Comparison of ENCODE assay signal across 11 cellular contexts in genomic region chr13:50320297-50320862, GRCh38.
DNase-seq lines count a peak whose midpoint lies in the region; ATAC-seq and TF ChIP-seq lines count a peak whose summit lies in the region.
"Had no signal": no experiment of that assay in that cellular context is flagged by ENCODE, and none has a peak within 500 bp of the region (broad histone marks: within the 10 kb centered on the region; RNA-seq: fewer than 3 reads in every experiment).

No MANE protein-coding gene starts in this region.

- peak overlapping the region; percentile 43 to 51 for H3K4me3 Mint-ChIP-seq in effector memory CD8-positive, alpha-beta T cell
- no peak overlapping the region for H3K4me3 Mint-ChIP-seq in nephron
- H3K4me3 Mint-ChIP-seq: activated T-cell treated with anti-CD3 and anti-CD28 coated beads, Interleukin-2, amount 50 U/mL, for 4 hours; neural crest cell had no signal

- H3K27me3 Mint-ChIP-seq in effector memory CD8-positive, alpha-beta T cell, result no peaks in the 10 kb centered on the region
- no peaks in the 10 kb centered on the region for H3K27me3 Mint-ChIP-seq in nephron (ENCODE audit: low read depth)

- peak; percentile 5 for ATAC-seq in effector memory CD8-positive, alpha-beta T cell (replicated peaks)
- no peak for ATAC-seq in GM21717 (IDR thresholded peaks at IDR 0.05; ENCODE audit: unreplicated experiment)

- no peaks in the 10 kb centered on the region for H3K36me3 Mint-ChIP-seq in effector memory CD8-positive, alpha-beta T cell (ENCODE audit: insufficient read depth)
- peaks cover 3% of the 10 kb centered on the region for H3K36me3 Mint-ChIP-seq in nephron (ENCODE audit: low read depth)

- DNase-seq in DMS53 (lab: John Stamatoyannopoulos, UW) (peak; percentile 85), NCI-H69 (lab: John Stamatoyannopoulos, UW) (peak; percentile 82), HUDEP-2 (lab: John Stamatoyannopoulos, UW; ENCODE audit: unreplicated experiment in 76 of 76) (no peak), T-helper 2 cell (no peak)
- no peak for DNase-seq in effector memory CD8-positive, alpha-beta T cell
- DNase-seq in activated CD4-positive, alpha-beta T cell treated with anti-CD3 and anti-CD28 coated beads for 48 hours, result no peak
- DNase-seq: activated T-cell treated with anti-CD3 and anti-CD28 coated beads, Interleukin-2, amount 50 U/mL, for 4 hours; Right ventricle myocardium superior had no signal

- peaks cover 27 to 36% of the 10 kb centered on the region in 2 donors for H3K4me1 Mint-ChIP-seq in effector memory CD8-positive, alpha-beta T cell (ENCODE audit: low read depth in 2 of 2)
- peaks cover 8% of the 10 kb centered on the region for H3K4me1 Mint-ChIP-seq in nephron
- H3K4me1 Mint-ChIP-seq: neural crest cell had no signal

- TF ChIP-seq CTCF in nephron (IDR thresholded peaks at IDR 0.05; ENCODE audit: unreplicated experiment in 3 of 3), result no peak

- peaks cover 0 to 6% of the 10 kb centered on the region in 2 donors for H3K9me3 Mint-ChIP-seq in effector memory CD8-positive, alpha-beta T cell
- peaks cover 9% of the 10 kb centered on the region for H3K9me3 Mint-ChIP-seq in nephron

- peak overlapping the region; percentile 89 to 94 for H3K27ac Mint-ChIP-seq in effector memory CD8-positive, alpha-beta T cell
- H3K27ac Mint-ChIP-seq in nephron, result peak overlapping the region; percentile 68 to 85 (median 70)

Comparison
In these comparisons a context has a peak if more than half of its experiments do, and no peak if none do; other contexts are left out.
1. DNase-seq: peak in DMS53 (single experiment) and NCI-H69 (single experiment); none in effector memory CD8-positive, alpha-beta T cell (0 of 3), activated CD4-positive, alpha-beta T cell treated with anti-CD3 and anti-CD28 coated beads for 48 hours (single experiment), HUDEP-2 (0 of 76) and T-helper 2 cell (0 of 5).
2. H3K4me3 Mint-ChIP-seq: peak in effector memory CD8-positive, alpha-beta T cell (2 of 2); none in nephron (0 of 3).